ENCODE assay signal across 1 cellular context in the genomic region with DNA sequence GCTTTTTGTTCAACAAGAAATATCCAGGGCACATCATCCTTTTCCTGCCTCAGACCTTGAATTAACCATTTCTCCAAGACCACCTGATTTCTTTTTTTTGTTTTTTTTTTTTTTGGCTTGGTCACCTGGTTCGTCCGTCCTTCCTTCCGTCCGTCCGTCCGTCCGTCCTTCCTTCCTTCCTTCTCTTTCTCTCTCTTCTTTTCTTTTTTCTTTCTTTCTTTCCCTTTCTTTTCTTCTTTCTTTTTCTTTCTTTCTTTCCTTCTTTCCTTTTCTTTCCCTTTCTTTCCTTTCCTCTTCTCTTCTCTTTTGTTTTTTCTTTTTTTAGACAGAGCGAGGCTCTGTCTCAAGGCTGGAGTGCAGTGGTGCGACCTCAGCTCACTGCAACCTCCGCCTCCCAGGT.
TF ChIP-seq lines count a peak whose summit lies in the region.

No MANE protein-coding gene starts in this region.

TF ChIP-seq in K562, 482 proteins besides CTCF, POLR2A, EP300 and RAD21:
- TF ChIP-seq ZBTB43 (CRISPR knock-in tag; IDR thresholded peaks at IDR 0.05) (no peak), BRF1 (IDR thresholded peaks at IDR 0.05; ENCODE audit: borderline replicate concordance, extremely low read depth, insufficient read length) (no peak), LARP7 (IDR thresholded peaks at IDR 0.05) (no peak), DIDO1 (tag; IDR thresholded peaks at IDR 0.05; ENCODE audit: low read depth) (no peak), ZSCAN32 (CRISPR knock-in tag; IDR thresholded peaks at IDR 0.05) (no peak), ETV1 (tag; conservative IDR thresholded peaks at IDR 0.05; ENCODE audit: low read depth) (no peak)
- TF ChIP-seq, protein P1, sequence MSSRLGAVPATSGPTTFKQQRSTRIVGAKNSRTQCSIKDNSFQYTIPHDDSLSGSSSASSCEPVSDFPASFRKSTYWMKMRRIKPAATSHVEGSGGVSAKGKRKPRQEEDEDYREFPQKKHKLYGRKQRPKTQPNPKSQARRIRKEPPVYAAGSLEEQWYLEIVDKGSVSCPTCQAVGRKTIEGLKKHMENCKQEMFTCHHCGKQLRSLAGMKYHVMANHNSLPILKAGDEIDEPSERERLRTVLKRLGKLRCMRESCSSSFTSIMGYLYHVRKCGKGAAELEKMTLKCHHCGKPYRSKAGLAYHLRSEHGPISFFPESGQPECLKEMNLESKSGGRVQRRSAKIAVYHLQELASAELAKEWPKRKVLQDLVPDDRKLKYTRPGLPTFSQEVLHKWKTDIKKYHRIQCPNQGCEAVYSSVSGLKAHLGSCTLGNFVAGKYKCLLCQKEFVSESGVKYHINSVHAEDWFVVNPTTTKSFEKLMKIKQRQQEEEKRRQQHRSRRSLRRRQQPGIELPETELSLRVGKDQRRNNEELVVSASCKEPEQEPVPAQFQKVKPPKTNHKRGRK (tag; IDR thresholded peaks at IDR 0.05): peak; percentile 85
